In genomic region chr9:133971121-133971951, GRCh38 we compare ENCODE assay signal across 18 cellular contexts. TPM values are rescaled to one million over a fixed set of nuclear protein-coding genes. Genes with fewer than 3 reads are reported as not detected.
DNase-seq lines count a peak whose midpoint lies in the region; ATAC-seq, FAIRE-seq and TF ChIP-seq lines count a peak whose summit lies in the region.
"Had no signal": no experiment of that assay in that cellular context is flagged by ENCODE, and none has a peak within 500 bp of the region (broad histone marks: within the 10 kb centered on the region; RNA-seq: fewer than 3 reads in every experiment).

No MANE protein-coding gene starts in this region.

- H3K4me1 Mint-ChIP-seq in H9, result peaks cover 44 to 46% of the 10 kb centered on the region in 2 experiments
- peaks cover 79 to 93% of the 10 kb centered on the region in 2 donors for H3K4me1 Mint-ChIP-seq in stimulated activated naive B cell treated with anti-CD40 and anti-IgM and Interleukin-4, amounts not matched to agents 10 μg/mL and 1 μg/mL and 100 μg/mL, for 72 hours

- H3K14ac ChIP-seq in H9 (ENCODE audit: insufficient read depth, low read length), result peak overlapping the region; percentile 41; the same call in 1 of the 2 replicates

- H3K9me3 ChIP-seq in H9 (ENCODE audit: control insufficient read depth, low read depth, low read length) (no peaks in the 10 kb centered on the region), right lobe of liver (no peaks in the 10 kb centered on the region)

- no peak overlapping the region for H2BK15ac ChIP-seq in H9 (ENCODE audit: low read depth, low read length)

- peaks cover 4% of the 10 kb centered on the region for H4K20me1 ChIP-seq in H9 (ENCODE audit: control insufficient read depth, insufficient read depth, insufficient read length)

- H3T11ph ChIP-seq in H9 (ENCODE audit: low read length), result no peak overlapping the region

- H3K9ac ChIP-seq in H9 (ENCODE audit: extremely low read depth, insufficient read length, low read length), result no peak overlapping the region

- intact Hi-C loops in right lobe of liver (cut with DNase I), result loop anchor here in 1 of 2 donors (10.0 kb wide), 1 partner anchor 87 kb away; no protein-coding TSS in a partner anchor

- peak overlapping the region in 1 of 3 experiments; percentile 98; a peak in 3 of 7 replicates for H3K27ac Mint-ChIP-seq in H9
- peak overlapping the region; percentile 62 for H3K27ac Mint-ChIP-seq in stimulated activated naive B cell treated with anti-CD40 and anti-IgM and Interleukin-4, amounts not matched to agents 10 μg/mL and 1 μg/mL and 100 μg/mL, for 72 hours
- H3K27ac Mint-ChIP-seq: CD14-positive monocyte; T-helper 2 cell treated with Interferon-gamma antibody and Interleukin-4, amounts not matched to agents 5 μg/mL and 100 μg/mL, for 36 hours had no signal

- no peak overlapping the region for H2BK12ac ChIP-seq in H9 (ENCODE audit: insufficient read length, low read depth, low read length)

- no peak overlapping the region for H4K91ac ChIP-seq in H9 (ENCODE audit: insufficient read length, low read depth, low read length)

- no peaks in the 10 kb centered on the region; the same call in 1 of the 2 replicates for H3K4me1 ChIP-seq in H9 (ENCODE audit: insufficient read depth, low read length)
- H3K4me1 ChIP-seq in right lobe of liver, result peaks cover 0 to 43% (median 21%) of the 10 kb centered on the region in 4 donors

- no peaks in the 10 kb centered on the region for H3K9me3 Mint-ChIP-seq in H9
- no peaks in the 10 kb centered on the region for H3K9me3 Mint-ChIP-seq in stimulated activated naive B cell treated with anti-CD40 and anti-IgM and Interleukin-4, amounts not matched to agents 10 μg/mL and 1 μg/mL and 100 μg/mL, for 72 hours
- H3K9me3 Mint-ChIP-seq: T-helper 2 cell treated with Interferon-gamma antibody and Interleukin-4, amounts not matched to agents 5 μg/mL and 100 μg/mL, for 36 hours had no signal

- no peaks in the 10 kb centered on the region; a peak in 1 of 7 replicates for H3K36me3 Mint-ChIP-seq in H9 (ENCODE audit: insufficient read depth in 1 of 3, low read depth in 3 of 3)
- H3K36me3 Mint-ChIP-seq in stimulated activated naive B cell treated with anti-CD40 and anti-IgM and Interleukin-4, amounts not matched to agents 10 μg/mL and 1 μg/mL and 100 μg/mL, for 72 hours, result peaks cover 13 to 36% of the 10 kb centered on the region in 2 donors

- FAIRE-seq in RCC 7860 (lab: Jason Lieb, UNC), result no peak

- no peak overlapping the region for H4K8ac ChIP-seq in H9 (replicated peaks; ENCODE audit: insufficient read length, low read depth, low read length)

- no peak overlapping the region for H3K56ac ChIP-seq in H9 (ENCODE audit: insufficient read length, low read depth, low read length)

- TF ChIP-seq POLR2A in right lobe of liver (IDR thresholded peaks at IDR 0.05), result no peak

- H2BK5ac ChIP-seq in H9 (ENCODE audit: insufficient read length, low read length), result no peak overlapping the region

- no peaks in the 10 kb centered on the region for H3K23me2 ChIP-seq in H9 (ENCODE audit: insufficient read length, low read depth, low read length, poor library complexity, severe bottlenecking)

- H3K23ac ChIP-seq in H9 (ENCODE audit: insufficient read length, low read depth, low read length), result no peak overlapping the region

- H3K4me3 Mint-ChIP-seq in H9, result no peak overlapping the region
- peak overlapping the region; percentile 36 to 57 for H3K4me3 Mint-ChIP-seq in stimulated activated naive B cell treated with anti-CD40 and anti-IgM and Interleukin-4, amounts not matched to agents 10 μg/mL and 1 μg/mL and 100 μg/mL, for 72 hours
- H3K4me3 Mint-ChIP-seq: T-helper 2 cell treated with Interferon-gamma antibody and Interleukin-4, amounts not matched to agents 5 μg/mL and 100 μg/mL, for 36 hours had no signal

- no peak overlapping the region for H2BK120ac ChIP-seq in H9 (ENCODE audit: low read depth, low read length, poor library complexity, severe bottlenecking)

- peak in 3 of 4 donors; percentile 3 to 20 (median 15) for ATAC-seq in right lobe of liver
- peak; percentile 73 to 74 for ATAC-seq in stimulated activated naive B cell treated with anti-CD40 and anti-IgM and Interleukin-4, amounts not matched to agents 10 μg/mL and 1 μg/mL and 100 μg/mL, for 72 hours (replicated peaks)
- no peak for ATAC-seq in HG03097 (IDR thresholded peaks at IDR 0.05; ENCODE audit: low FRiP score, unreplicated experiment)

- H2BK20ac ChIP-seq in H9 (ENCODE audit: low read depth, low read length, poor library complexity, severe bottlenecking), result no peak overlapping the region

- TF ChIP-seq CTCF in H9 (conservative IDR thresholded peaks at IDR 0.05), result no peak
- TF ChIP-seq CTCF in VCaP (conservative IDR thresholded peaks at IDR 0.05), result no peak
- TF ChIP-seq CTCF in right lobe of liver (IDR thresholded peaks at IDR 0.05), result no peak

- WGBS in H9 (ENCODE audit: extremely low coverage, insufficient read length, low lambda C conversion rate), result no CpG with 5 or more reads among the region's 22 CpGs
- 0% methylated on average over 1 of the region's 22 CpGs for WGBS in right lobe of liver (ENCODE audit: insufficient coverage, low coverage, low lambda C conversion rate, missing lambda C conversion rate)

- H3K4ac ChIP-seq in H9 (ENCODE audit: low read depth, low read length), result no peak overlapping the region

- H3K79me1 ChIP-seq in H9 (ENCODE audit: insufficient read depth, low read depth, low read length, poor library complexity, severe bottlenecking), result no peaks in the 10 kb centered on the region

- H4K5ac ChIP-seq in H9 (ENCODE audit: insufficient read length, low read depth, low read length), result no peak overlapping the region

- H3K27me3 Mint-ChIP-seq in H9 (ENCODE audit: low read depth), result no peaks in the 10 kb centered on the region
- no peaks in the 10 kb centered on the region for H3K27me3 Mint-ChIP-seq in stimulated activated naive B cell treated with anti-CD40 and anti-IgM and Interleukin-4, amounts not matched to agents 10 μg/mL and 1 μg/mL and 100 μg/mL, for 72 hours

- H3K27ac ChIP-seq in H9 (ENCODE audit: insufficient read length, low read depth, low read length) (no peak overlapping the region), VCaP (peak overlapping the region; percentile 30), right lobe of liver (peak overlapping the region in 2 of 3 donors; percentile 18 to 33)
- H3K27ac ChIP-seq: skin epidermis had no signal

- H2AFZ ChIP-seq in H9 (ENCODE audit: low read length), result no peak overlapping the region

- no peak for DNase-seq in H9
- DNase-seq in right lobe of liver, result peak in 2 of 3 donors; percentile 57 to 63
- no peak for DNase-seq in stimulated activated naive B cell treated with anti-CD40 and anti-IgM and Interleukin-4, amounts not matched to agents 10 μg/mL and 1 μg/mL and 100 μg/mL, for 72 hours
- no peak for DNase-seq in RCC 7860 (ENCODE audit: low spot score)
- no peak for DNase-seq in NCI-H510A (lab: John Stamatoyannopoulos, UW)
- DNase-seq: activated CD4-positive, alpha-beta T cell treated with anti-CD3 and anti-CD28 coated beads, Interleukin-2, amount 50 U/mL, for 1 hour; activated T-cell treated with anti-CD3 and anti-CD28 coated beads, Interleukin-2, amount 50 U/mL, for 1 hour; cerebellar nuclear complex; foreskin fibroblast; MM.1S; NCI-H2029 treated with DMSO at 0.1 percent for 48 hours; NCI-H82; occipital lobe had no signal

- H2AK5ac ChIP-seq in H9 (ENCODE audit: insufficient read length, low read length), result no peak overlapping the region

- no peaks in the 10 kb centered on the region for H3K27me3 ChIP-seq in H9 (ENCODE audit: insufficient read depth, low read length)
- no peaks in the 10 kb centered on the region for H3K27me3 ChIP-seq in right lobe of liver

- no peak overlapping the region for H3K4me2 ChIP-seq in H9 (ENCODE audit: insufficient read depth, insufficient read length, low read length)

- no peak overlapping the region for H3K18ac ChIP-seq in H9 (ENCODE audit: insufficient read length, low read depth, low read length)

- H3K79me2 ChIP-seq in H9 (ENCODE audit: insufficient read depth, low read length), result peaks cover 27% of the 10 kb centered on the region; the same call in 1 of the 2 replicates

- no peak overlapping the region for H3K4me3 ChIP-seq in right lobe of liver
- H3K4me3 ChIP-seq: skin epidermis had no signal

- no peaks in the 10 kb centered on the region for H3K36me3 ChIP-seq in right lobe of liver

RNA-seq across cellular contexts. Expression of gene VAV2, which starts 20.8 kb away (rescaled TPM):
- total RNA-seq in H9 (2021) (58.7 and 58.9 TPM in 2 replicates), right lobe of liver (10 to 100 TPM; 30.1 to 44.3 (median 34.9) TPM)

RNA-seq across cellular contexts. Expression of gene BRD3OS, which starts 53.9 kb away (rescaled TPM):
- total RNA-seq in H9 (2021) (16.4 and 17.8 TPM in 2 replicates), right lobe of liver (1 to 10 TPM; 3.2 to 8.1 (median 5.9) TPM)

Comparison
In these comparisons a context has a peak if more than half of its experiments do, and no peak if none do; other contexts are left out.
1. DNase-seq: peak in right lobe of liver (2 of 3); none in H9 (single experiment), stimulated activated naive B cell treated with anti-CD40 and anti-IgM and Interleukin-4, amounts not matched to agents 10 μg/mL and 1 μg/mL and 100 μg/mL, for 72 hours (single experiment), RCC 7860 (single experiment) and NCI-H510A (single experiment).
2. H3K4me3 Mint-ChIP-seq: peak in stimulated activated naive B cell treated with anti-CD40 and anti-IgM and Interleukin-4, amounts not matched to agents 10 μg/mL and 1 μg/mL and 100 μg/mL, for 72 hours (2 of 2); none in H9 (0 of 2).